Comparison of ENCODE assay signal across 8 cellular contexts in the genomic region with DNA sequence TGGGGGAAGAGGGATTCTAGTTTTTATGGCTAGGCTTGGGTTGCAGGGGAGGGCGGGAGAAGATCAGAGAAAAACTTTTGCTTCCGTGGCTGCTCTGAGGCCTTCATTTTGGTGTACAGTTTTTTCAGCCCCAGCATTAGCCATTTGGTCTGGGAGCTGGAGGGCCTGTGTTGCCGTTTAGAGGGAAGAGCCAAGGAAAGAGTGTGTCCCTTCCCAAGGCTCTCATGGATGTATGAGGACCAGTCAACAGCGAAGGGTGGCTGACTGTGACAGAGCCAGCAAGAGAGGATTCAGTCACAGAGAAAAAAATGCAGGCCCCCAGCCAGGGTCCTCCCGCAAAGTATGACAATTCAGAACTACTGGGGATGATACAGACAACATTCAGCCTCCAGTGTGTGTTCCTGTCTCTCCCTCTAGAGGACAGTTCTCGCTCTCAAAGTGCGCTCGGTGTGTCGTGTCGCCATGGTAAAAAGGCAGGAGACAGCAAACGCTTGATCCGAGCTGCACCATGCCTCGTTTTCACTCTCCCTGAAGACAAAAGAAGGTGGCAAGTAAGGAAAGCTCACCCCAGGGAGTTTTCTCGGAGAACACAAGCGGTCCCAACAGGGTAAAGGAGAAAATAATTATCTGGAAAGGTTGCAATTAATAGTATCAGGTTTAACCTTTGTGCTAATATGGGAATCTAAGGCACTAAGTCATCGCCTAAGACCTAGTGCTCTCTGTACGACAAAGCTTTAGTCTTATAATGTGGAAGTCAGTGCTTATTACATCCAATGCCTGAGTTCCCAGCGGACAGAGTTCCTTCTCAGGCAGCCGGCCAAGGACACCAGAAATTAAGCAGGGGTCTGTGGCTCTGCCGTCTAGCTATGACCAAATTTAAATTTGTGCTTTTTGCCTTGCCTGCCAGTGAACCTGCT.
DNase-seq lines count a peak whose midpoint lies in the region; ATAC-seq and TF ChIP-seq lines count a peak whose summit lies in the region.

No MANE protein-coding gene starts in this region.

- H4K20me1 ChIP-seq in PC-9 (ENCODE audit: insufficient read depth), result no peaks in the 10 kb centered on the region

- peaks cover 1% of the 10 kb centered on the region for H3K27me3 Mint-ChIP-seq in glutamatergic neuron (ENCODE audit: unreplicated experiment)

- H2AFZ ChIP-seq in PC-9, result no peak overlapping the region

- no peak for TF ChIP-seq CTCF in glutamatergic neuron (IDR thresholded peaks at IDR 0.05; ENCODE audit: partially characterized antibody, unreplicated experiment)
- TF ChIP-seq CTCF in omental fat pad (IDR thresholded peaks at IDR 0.05), result no peak
- no peak for TF ChIP-seq CTCF in PC-9 (conservative IDR thresholded peaks at IDR 0.05)

- POLR2A ChIA-PET in PC-9 (lab: Charles Lee; ENCODE audit: unreplicated experiment), result interaction anchor here (0.6 kb wide), 1 partner anchor 23 kb away, joined by 3 read pairs; no protein-coding TSS in a partner anchor

- H3K9me3 ChIP-seq in PC-9 (ENCODE audit: insufficient read depth, low read depth), result no peaks in the 10 kb centered on the region

- H3K36me3 Mint-ChIP-seq in glutamatergic neuron (ENCODE audit: unreplicated experiment), result no peaks in the 10 kb centered on the region

- no peak overlapping the region for H3K4me3 ChIP-seq in PC-9

- peak; percentile 62 for ATAC-seq in omental fat pad (ENCODE audit: low FRiP score)
- ATAC-seq in GM19351 (IDR thresholded peaks at IDR 0.05; ENCODE audit: unreplicated experiment), result no peak

- H3K4me1 Mint-ChIP-seq in glutamatergic neuron (ENCODE audit: low read depth, unreplicated experiment), result peaks cover 7% of the 10 kb centered on the region

- DNase-seq in EH (ENCODE audit: low read depth), result peak; percentile 85
- peak; percentile 28 for DNase-seq in SK-MEL-5 (ENCODE audit: low read depth, low spot score)
- DNase-seq in glutamatergic neuron, result peak; percentile 58
- no peak for DNase-seq in omental fat pad (ENCODE audit: low spot score)
- no peak for DNase-seq in epidermal melanocyte (ENCODE audit: insufficient read length, low spot score)
- DNase-seq in PC-9, result no peak
- DNase-seq in foreskin melanocyte, result no peak

- no peaks in the 10 kb centered on the region for H3K36me3 ChIP-seq in PC-9 (ENCODE audit: low read depth)

- no peaks in the 10 kb centered on the region; the same call in 1 of the 2 replicates for H3K9me2 ChIP-seq in PC-9 (ENCODE audit: insufficient read depth)

- in situ Hi-C loops in SK-MEL-5 (cut with HindIII; ENCODE audit: low pct_unique_long_range_greater_than_20kb, low sequenced_read_pairs), result no loop called here

- no peaks in the 10 kb centered on the region for H3K9me3 Mint-ChIP-seq in glutamatergic neuron (ENCODE audit: unreplicated experiment)

- no peaks in the 10 kb centered on the region for H3K4me1 ChIP-seq in PC-9 (replicated peaks; ENCODE audit: insufficient read depth)

- no peak overlapping the region for H3K4me2 ChIP-seq in PC-9

- CTCF ChIA-PET in PC-9 (lab: Charles Lee), result no interaction called here

- no peaks in the 10 kb centered on the region for H3F3A ChIP-seq in PC-9 (ENCODE audit: insufficient read depth, low read depth)

- H3K27me3 ChIP-seq in PC-9 (ENCODE audit: insufficient read depth, low read depth), result no peaks in the 10 kb centered on the region

- no peak overlapping the region for H3K27ac ChIP-seq in PC-9

- H3K79me2 ChIP-seq in PC-9 (ENCODE audit: low read depth), result no peaks in the 10 kb centered on the region

- intact Hi-C loops in PC-9 (cut with micrococcal nuclease; ENCODE audit: unreplicated experiment), result no loop called here

- H3K27ac Mint-ChIP-seq in glutamatergic neuron (ENCODE audit: unreplicated experiment), result no peak overlapping the region

- no TSS peak for BruUV-seq in PC-9 (replicated peaks; lab: Mats Ljungman, UMichigan)

- peak overlapping the region; percentile 2 for H3K4me3 Mint-ChIP-seq in glutamatergic neuron (ENCODE audit: unreplicated experiment)

Comparison
In these comparisons a context has a peak if more than half of its experiments do, and no peak if none do; other contexts are left out.
1. DNase-seq: peak in EH (single experiment), SK-MEL-5 (single experiment) and glutamatergic neuron (single experiment); none in omental fat pad (single experiment), epidermal melanocyte (single experiment), PC-9 (0 of 2) and foreskin melanocyte (single experiment).